2 cellular contexts compared by ENCODE assay signal in genomic region chr12:46468813-46469212, GRCh38.
TF ChIP-seq lines count a peak whose summit lies in the region.

No MANE protein-coding gene starts in this region.

TF ChIP-seq in HCT116, 20 proteins besides CTCF, POLR2A, EP300 and RAD21:
- TF ChIP-seq CBX3 (IDR thresholded peaks at IDR 0.05; ENCODE audit: low read depth): no peak
TF ChIP-seq in HCT116: peak in this region for 0.

TF ChIP-seq in endothelial cell of umbilical vein, 7 proteins besides CTCF, POLR2A, EP300 and RAD21:
- TF ChIP-seq MYC (IDR thresholded peaks at IDR 0.05; ENCODE audit: low read depth, low read length): no peak
- TF ChIP-seq GATA2 (IDR thresholded peaks at IDR 0.05; ENCODE audit: insufficient read depth, insufficient read length, low read depth, low read length): no peak
- no peak for TF ChIP-seq FOS (IDR thresholded peaks at IDR 0.05; ENCODE audit: borderline replicate concordance, insufficient read depth, low read length)
- no peak for TF ChIP-seq EZH2 (IDR thresholded peaks at IDR 0.05; ENCODE audit: borderline replicate concordance, low read depth, low read length, severe bottlenecking)
- TF ChIP-seq, protein P1, sequence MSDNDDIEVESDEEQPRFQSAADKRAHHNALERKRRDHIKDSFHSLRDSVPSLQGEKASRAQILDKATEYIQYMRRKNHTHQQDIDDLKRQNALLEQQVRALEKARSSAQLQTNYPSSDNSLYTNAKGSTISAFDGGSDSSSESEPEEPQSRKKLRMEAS (IDR thresholded peaks at IDR 0.05; ENCODE audit: insufficient read depth, insufficient read length): no peak
- TF ChIP-seq JUN (IDR thresholded peaks at IDR 0.05; ENCODE audit: borderline replicate concordance, insufficient read depth, insufficient read length, low read depth): no peak
- no peak for TF ChIP-seq POLR2AphosphoS5 (IDR thresholded peaks at IDR 0.05; ENCODE audit: insufficient read depth, low read depth, low read length)
